ENCODE assay signal across 8 cellular contexts in the genomic region with DNA sequence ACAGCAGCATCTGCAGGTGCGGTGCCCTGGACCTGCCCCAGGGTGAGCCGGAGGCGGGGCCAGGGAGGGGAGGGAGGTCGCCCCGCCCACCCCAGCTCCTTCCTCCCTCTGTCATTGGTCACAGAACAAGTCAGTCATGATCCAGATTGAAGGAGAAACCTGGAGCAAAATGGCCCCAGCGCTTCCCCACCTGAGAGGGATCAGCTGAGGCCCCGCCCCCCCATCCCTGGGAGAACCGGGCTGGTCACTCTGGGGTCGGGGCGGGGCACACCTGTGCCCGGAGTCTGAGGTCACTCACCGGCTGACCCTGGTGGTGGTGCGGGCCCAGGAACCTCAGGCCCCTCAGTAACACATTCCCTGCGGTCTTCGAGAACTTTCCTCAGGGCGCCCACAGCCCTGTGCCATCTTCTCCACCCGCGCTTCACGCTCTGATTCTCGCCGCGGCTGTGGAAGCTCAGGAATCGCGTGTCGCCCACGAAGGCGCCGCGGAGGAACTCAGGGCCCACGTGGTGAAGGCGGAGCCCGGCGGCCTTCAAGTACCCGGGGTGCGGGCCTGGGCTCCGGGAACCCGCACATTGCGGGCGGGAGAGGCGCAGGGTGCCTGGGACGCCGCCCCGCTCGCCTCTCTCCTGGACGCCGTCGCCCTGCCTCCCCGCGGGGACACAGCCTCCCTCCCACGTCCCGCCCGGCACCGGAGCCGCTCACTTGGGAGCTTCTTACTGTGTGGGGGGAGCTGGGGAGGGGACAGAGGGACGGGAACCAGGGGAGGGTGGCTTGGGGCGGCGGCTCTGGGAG. TPM values are rescaled to one million over a fixed set of nuclear protein-coding genes. Genes with fewer than 3 reads are reported as not detected.
DNase-seq lines count a peak whose midpoint lies in the region; ATAC-seq lines count a peak whose summit lies in the region.

No MANE protein-coding gene starts in this region.

- DNase-seq in NCI-H1417 (lab: John Stamatoyannopoulos, UW) (peak; percentile 68 to 86 (median 73)), activated T-cell treated with anti-CD3 and anti-CD28 coated beads for 1 hour (ENCODE audit: low read depth) (peak; percentile 61), cardiac septum (ENCODE audit: low spot score) (peak; percentile 85), epidermal melanocyte (ENCODE audit: insufficient read length, low spot score) (no peak), midbrain (lab: John Stamatoyannopoulos, UW) (no peak)
- peak; percentile 58 for DNase-seq in stimulated activated CD4-positive, alpha-beta T cell treated with anti-CD3 and anti-CD28 coated beads, Interleukin-12 subunit alpha, Interleukin-12 subunit beta, amount 100 ng/mL, for 4 hours

- no peak for ATAC-seq in HG02981 (IDR thresholded peaks at IDR 0.05; ENCODE audit: unreplicated experiment)
- ATAC-seq in GM19351 (IDR thresholded peaks at IDR 0.05; ENCODE audit: unreplicated experiment): no peak

- intact Hi-C loops in cardiac septum (cut with DNase I): no loop called here

RNA-seq across cellular contexts. Expression of gene HLA-C, which starts 36.4 kb away (rescaled TPM):
- 237 TPM for total RNA-seq in cardiac septum

RNA-seq across cellular contexts. Expression of gene HLA-B, which starts 48.7 kb away (rescaled TPM):
- total RNA-seq in cardiac septum: 409 TPM

Comparison
In these comparisons a context has a peak if more than half of its experiments do, and no peak if none do; other contexts are left out.
1. DNase-seq: peak in NCI-H1417 (3 of 3), activated T-cell treated with anti-CD3 and anti-CD28 coated beads for 1 hour (single experiment), cardiac septum (single experiment) and stimulated activated CD4-positive, alpha-beta T cell treated with anti-CD3 and anti-CD28 coated beads, Interleukin-12 subunit alpha, Interleukin-12 subunit beta, amount 100 ng/mL, for 4 hours (single experiment); none in epidermal melanocyte (single experiment) and midbrain (single experiment).